In the genomic region with DNA sequence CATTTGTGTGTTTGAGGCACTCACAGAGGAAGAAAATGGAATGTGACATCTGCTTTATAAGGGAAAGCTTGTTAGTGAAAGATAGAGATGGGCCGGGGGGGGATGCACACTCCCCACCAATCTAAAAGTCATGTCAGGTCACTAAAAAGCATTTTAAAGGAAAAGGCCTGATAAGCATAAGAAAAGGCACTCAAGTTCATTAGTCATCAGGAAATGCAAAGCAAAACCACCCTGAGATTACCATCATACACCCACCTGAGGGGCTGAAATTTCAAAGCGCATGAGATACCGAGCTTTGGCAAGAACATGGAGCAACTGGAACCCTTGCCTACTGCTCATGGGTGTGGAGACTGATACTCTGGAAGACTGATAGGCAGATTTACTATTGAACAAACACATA, we compare ENCODE assay signal across 2 cellular contexts.
TF ChIP-seq lines count a peak whose summit lies in the region.

No MANE protein-coding gene starts in this region.

TF ChIP-seq in IMR-90, 13 proteins besides CTCF, POLR2A, EP300 and RAD21:
- TF ChIP-seq SMC3 (IDR thresholded peaks at IDR 0.05; ENCODE audit: low read depth, low read length) (no peak), MAZ (IDR thresholded peaks at IDR 0.05; ENCODE audit: borderline replicate concordance, low read depth, low read length) (no peak), RCOR1 (IDR thresholded peaks at IDR 0.05; ENCODE audit: insufficient replicate concordance, low read length) (no peak), NFE2L2 (IDR thresholded peaks at IDR 0.05; ENCODE audit: low read depth, low read length) (no peak), CEBPB (IDR thresholded peaks at IDR 0.05; ENCODE audit: low read depth, low read length) (no peak), MXI1 (IDR thresholded peaks at IDR 0.05; ENCODE audit: borderline replicate concordance, low read depth, low read length) (no peak), FOS (IDR thresholded peaks at IDR 0.05; ENCODE audit: low read depth, low read length) (no peak), CHD1 (IDR thresholded peaks at IDR 0.05; ENCODE audit: low read depth, low read length) (no peak), ELK1 (IDR thresholded peaks at IDR 0.05; ENCODE audit: borderline replicate concordance, low read depth, low read length) (no peak), MAFK (IDR thresholded peaks at IDR 0.05; ENCODE audit: low read depth, low read length) (no peak), RFX5 (IDR thresholded peaks at IDR 0.05; ENCODE audit: low read depth, low read length) (no peak), BHLHE40 (IDR thresholded peaks at IDR 0.05; ENCODE audit: low read depth, low read length) (no peak)
- TF ChIP-seq, protein P1, sequence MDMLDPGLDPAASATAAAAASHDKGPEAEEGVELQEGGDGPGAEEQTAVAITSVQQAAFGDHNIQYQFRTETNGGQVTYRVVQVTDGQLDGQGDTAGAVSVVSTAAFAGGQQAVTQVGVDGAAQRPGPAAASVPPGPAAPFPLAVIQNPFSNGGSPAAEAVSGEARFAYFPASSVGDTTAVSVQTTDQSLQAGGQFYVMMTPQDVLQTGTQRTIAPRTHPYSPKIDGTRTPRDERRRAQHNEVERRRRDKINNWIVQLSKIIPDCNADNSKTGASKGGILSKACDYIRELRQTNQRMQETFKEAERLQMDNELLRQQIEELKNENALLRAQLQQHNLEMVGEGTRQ (IDR thresholded peaks at IDR 0.05; ENCODE audit: low read depth, low read length): no peak

TF ChIP-seq in K562, 482 proteins besides CTCF, POLR2A, EP300 and RAD21:
- TF ChIP-seq SMARCA4 (IDR thresholded peaks at IDR 0.05): 0 out of 2 replicates have a peak, but pooled peaks have one; percentile 16
- peak; percentile 37; the same call in 1 of the 2 replicates for TF ChIP-seq DPF2 (IDR thresholded peaks at IDR 0.05)
- TF ChIP-seq HDAC1 (IDR thresholded peaks at IDR 0.05): 0 out of 4 replicates have a peak, but pooled peaks of 1 of the 2 experiments have one; percentile 18
- TF ChIP-seq CBFA2T3 (IDR thresholded peaks at IDR 0.05): peak; percentile 74
- TF ChIP-seq TCF3 (CRISPR knock-in tag; IDR thresholded peaks at IDR 0.05): peak; percentile 13; the same call in 1 of the 2 replicates
- TF ChIP-seq CTBP1 (IDR thresholded peaks at IDR 0.05; ENCODE audit: borderline replicate concordance): no peak
- TF ChIP-seq ZNF224 (CRISPR knock-in tag; IDR thresholded peaks at IDR 0.05): no peak
- TF ChIP-seq CBFA2T2 (conservative IDR thresholded peaks at IDR 0.05): peak; percentile 57
- no peak for TF ChIP-seq RERE (CRISPR knock-in tag; IDR thresholded peaks at IDR 0.05; ENCODE audit: borderline replicate concordance)
- TF ChIP-seq JUND (IDR thresholded peaks at IDR 0.05; ENCODE audit: borderline replicate concordance, low read depth, low read length): peak; percentile 40; the same call in 1 of the 2 replicates
- TF ChIP-seq JUND (tag; IDR thresholded peaks at IDR 0.05; ENCODE audit: borderline replicate concordance, low read depth, low read length): peak; percentile 27; the same call in 1 of the 3 replicates
- 0 out of 2 replicates have a peak, but pooled peaks have one; percentile 14 for TF ChIP-seq ATF3 (IDR thresholded peaks at IDR 0.05)
- no peak for TF ChIP-seq ATF3 (CRISPR knock-in tag; conservative IDR thresholded peaks at IDR 0.05)
- TF ChIP-seq, protein P2, sequence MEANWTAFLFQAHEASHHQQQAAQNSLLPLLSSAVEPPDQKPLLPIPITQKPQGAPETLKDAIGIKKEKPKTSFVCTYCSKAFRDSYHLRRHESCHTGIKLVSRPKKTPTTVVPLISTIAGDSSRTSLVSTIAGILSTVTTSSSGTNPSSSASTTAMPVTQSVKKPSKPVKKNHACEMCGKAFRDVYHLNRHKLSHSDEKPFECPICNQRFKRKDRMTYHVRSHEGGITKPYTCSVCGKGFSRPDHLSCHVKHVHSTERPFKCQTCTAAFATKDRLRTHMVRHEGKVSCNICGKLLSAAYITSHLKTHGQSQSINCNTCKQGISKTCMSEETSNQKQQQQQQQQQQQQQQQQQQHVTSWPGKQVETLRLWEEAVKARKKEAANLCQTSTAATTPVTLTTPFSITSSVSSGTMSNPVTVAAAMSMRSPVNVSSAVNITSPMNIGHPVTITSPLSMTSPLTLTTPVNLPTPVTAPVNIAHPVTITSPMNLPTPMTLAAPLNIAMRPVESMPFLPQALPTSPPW (CRISPR knock-in tag; IDR thresholded peaks at IDR 0.05): peak; percentile 42
- TF ChIP-seq FOSL1 (tag; conservative IDR thresholded peaks at IDR 0.05): peak; percentile 66
- TF ChIP-seq, protein P3, sequence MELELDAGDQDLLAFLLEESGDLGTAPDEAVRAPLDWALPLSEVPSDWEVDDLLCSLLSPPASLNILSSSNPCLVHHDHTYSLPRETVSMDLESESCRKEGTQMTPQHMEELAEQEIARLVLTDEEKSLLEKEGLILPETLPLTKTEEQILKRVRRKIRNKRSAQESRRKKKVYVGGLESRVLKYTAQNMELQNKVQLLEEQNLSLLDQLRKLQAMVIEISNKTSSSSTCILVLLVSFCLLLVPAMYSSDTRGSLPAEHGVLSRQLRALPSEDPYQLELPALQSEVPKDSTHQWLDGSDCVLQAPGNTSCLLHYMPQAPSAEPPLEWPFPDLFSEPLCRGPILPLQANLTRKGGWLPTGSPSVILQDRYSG (tag; conservative IDR thresholded peaks at IDR 0.05; ENCODE audit: low read depth): no peak
- peak; percentile 19 to 21; a peak in 2 of 4 replicates for TF ChIP-seq KDM1A (IDR thresholded peaks at IDR 0.05)
- peak; percentile 70 for TF ChIP-seq EGR1 (conservative IDR thresholded peaks at IDR 0.05)
- TF ChIP-seq ERF (CRISPR knock-in tag; IDR thresholded peaks at IDR 0.05): no peak
- TF ChIP-seq NCOR1 (IDR thresholded peaks at IDR 0.05): peak; percentile 28; the same call in 1 of the 2 replicates
- TF ChIP-seq FOXK1 (CRISPR knock-in tag; IDR thresholded peaks at IDR 0.05; ENCODE audit: borderline replicate concordance): no peak
- TF ChIP-seq ARID1B (IDR thresholded peaks at IDR 0.05): peak; percentile 53
- no peak for TF ChIP-seq CREB3L1 (IDR thresholded peaks at IDR 0.05; ENCODE audit: borderline replicate concordance, low read depth)
- TF ChIP-seq RBBP5 (IDR thresholded peaks at IDR 0.05; ENCODE audit: borderline replicate concordance, insufficient read depth, low read length, poor library complexity, severe bottlenecking): peak; percentile 22
